Comparison of ENCODE assay signal across 9 cellular contexts in the genomic region with DNA sequence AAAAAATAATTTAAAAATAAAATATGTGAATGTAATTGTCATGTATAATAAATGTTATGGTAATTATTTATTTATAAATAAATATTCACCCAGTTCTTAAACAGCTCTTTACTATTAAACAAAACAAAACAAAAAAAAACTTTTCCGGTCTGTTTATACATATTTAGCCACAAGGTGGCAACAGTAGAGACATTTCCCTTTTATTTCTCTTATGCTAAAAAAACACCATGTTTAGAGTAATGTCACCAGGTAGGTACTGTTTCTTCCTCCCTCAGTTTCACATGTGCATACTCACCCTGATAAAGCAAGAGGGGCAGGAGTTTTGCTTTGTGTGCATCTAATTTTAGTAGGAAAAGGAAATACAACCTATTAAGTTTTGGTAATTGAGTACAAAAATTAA.
DNase-seq lines count a peak whose midpoint lies in the region; ATAC-seq and TF ChIP-seq lines count a peak whose summit lies in the region.
"Had no signal": no experiment of that assay in that cellular context is flagged by ENCODE, and none has a peak within 500 bp of the region (broad histone marks: within the 10 kb centered on the region; RNA-seq: fewer than 3 reads in every experiment).

No MANE protein-coding gene starts in this region.

- no peaks in the 10 kb centered on the region for H3K36me3 Mint-ChIP-seq in neural crest cell (ENCODE audit: low read depth)

- H3K4me1 Mint-ChIP-seq in neural crest cell, result no peaks in the 10 kb centered on the region

- H3K4me3 ChIP-seq in ascending aorta (no peak overlapping the region), gastroesophageal sphincter (no peak overlapping the region), tibial nerve (no peak overlapping the region)

- H3K4me1 ChIP-seq in ascending aorta (no peaks in the 10 kb centered on the region), gastroesophageal sphincter (no peaks in the 10 kb centered on the region), tibial nerve (no peaks in the 10 kb centered on the region)

- no peak overlapping the region for H3K27ac ChIP-seq in ascending aorta
- no peak overlapping the region for H3K27ac ChIP-seq in gastroesophageal sphincter
- no peak overlapping the region for H3K27ac ChIP-seq in tibial nerve

- no peak overlapping the region for H3K27ac Mint-ChIP-seq in neural crest cell (ENCODE audit: unreplicated experiment)

- H3K9me3 ChIP-seq in ascending aorta, result no peaks in the 10 kb centered on the region
- no peaks in the 10 kb centered on the region for H3K9me3 ChIP-seq in gastroesophageal sphincter
- no peaks in the 10 kb centered on the region for H3K9me3 ChIP-seq in tibial nerve

- ATAC-seq in HG03469 (IDR thresholded peaks at IDR 0.05; ENCODE audit: unreplicated experiment) (peak; percentile 52), gastroesophageal sphincter (no peak)

- intact Hi-C loops in ascending aorta (cut with DNase I), result loop anchor here (10.0 kb wide), 1 partner anchor 782 kb away; the partner anchor contains the start of gene HTR1B

- TF ChIP-seq POLR2A in gastroesophageal sphincter (IDR thresholded peaks at IDR 0.05) (no peak), tibial nerve (IDR thresholded peaks at IDR 0.05) (no peak)

- H3K4me3 Mint-ChIP-seq in neural crest cell, result no peak overlapping the region

- no peaks in the 10 kb centered on the region for H3K9me3 Mint-ChIP-seq in neural crest cell

- H3K27me3 ChIP-seq in ascending aorta (no peaks in the 10 kb centered on the region), gastroesophageal sphincter (no peaks in the 10 kb centered on the region), tibial nerve (no peaks in the 10 kb centered on the region)

- peak; percentile 30 for DNase-seq in NCI-H146 (lab: John Stamatoyannopoulos, UW)
- no peak for DNase-seq in NCI-H146 treated with DMSO at 0.1 percent for 48 hours (lab: John Stamatoyannopoulos, UW; ENCODE audit: unreplicated experiment)
- no peak for DNase-seq in ascending aorta (ENCODE audit: low spot score in 2 of 2)
- DNase-seq in neural crest cell (ENCODE audit: low read depth, low spot score), result no peak
- DNase-seq in ureter (ENCODE audit: low spot score), result no peak
- DNase-seq in tibial nerve (ENCODE audit: low spot score in 2 of 2), result no peak
- DNase-seq: activated T-cell treated with anti-CD3 and anti-CD28 coated beads, Interleukin-2, amount 50 U/mL, for 1 hour had no signal

- TF ChIP-seq CTCF in ascending aorta (IDR thresholded peaks at IDR 0.05) (peak in 2 of 3 experiments; percentile 23 to 42), neural crest cell (conservative IDR thresholded peaks at IDR 0.05) (peak; percentile 74), gastroesophageal sphincter (IDR thresholded peaks at IDR 0.05) (peak in 1 of 4 experiments; percentile 24), tibial nerve (IDR thresholded peaks at IDR 0.05) (peak in 1 of 5 experiments; percentile 26)

- TF ChIP-seq EP300 in gastroesophageal sphincter (IDR thresholded peaks at IDR 0.05) (no peak), tibial nerve (IDR thresholded peaks at IDR 0.05) (no peak)

- no peaks in the 10 kb centered on the region for H3K27me3 Mint-ChIP-seq in neural crest cell (ENCODE audit: low read depth)

- 11 to 19% methylated on average over 1 of the region's 1 CpG for WGBS in gastroesophageal sphincter (ENCODE audit: low coverage in 1 of 2), 2 donors
- WGBS in tibial nerve, 2 donors, result 22 to 34% methylated on average over 1 of the region's 1 CpG

- H3K36me3 ChIP-seq in ascending aorta (no peaks in the 10 kb centered on the region), gastroesophageal sphincter (no peaks in the 10 kb centered on the region), tibial nerve (no peaks in the 10 kb centered on the region)
